In genomic region chr11:65260302-65260701, GRCh38 we compare ENCODE assay signal across 24 cellular contexts. TPM values are rescaled to one million over a fixed set of nuclear protein-coding genes. Genes with fewer than 3 reads are reported as not detected.
DNase-seq lines count a peak whose midpoint lies in the region; ATAC-seq and TF ChIP-seq lines count a peak whose summit lies in the region.
"Had no signal": no experiment of that assay in that cellular context is flagged by ENCODE, and none has a peak within 500 bp of the region (broad histone marks: within the 10 kb centered on the region; RNA-seq: fewer than 3 reads in every experiment).

No MANE protein-coding gene starts in this region.

- no peaks in the 10 kb centered on the region for H3K27me3 ChIP-seq in CD8-positive, alpha-beta memory T cell (ENCODE audit: insufficient read depth, low read length, poor library complexity, severe bottlenecking)
- H3K27me3 ChIP-seq: BE2C, ovary, SJCRH30, suprapubic skin had no signal

- H3K36me3 Mint-ChIP-seq in activated CD8-positive, alpha-beta T cell treated with anti-CD3 and anti-CD28 coated beads for 36 hours (ENCODE audit: low read depth), result peaks cover 23% of the 10 kb centered on the region
- H3K36me3 Mint-ChIP-seq in activated CD8-positive, alpha-beta T cell treated with anti-CD3 and anti-CD28 coated beads, Interleukin-2, amount 10 ng/mL, durations not matched to agents 7 days and 5 days (ENCODE audit: low read depth), result peaks cover 23% of the 10 kb centered on the region
- H3K36me3 Mint-ChIP-seq in CD8-positive, alpha-beta memory T cell, result peaks cover 0 to 14% (median 3%) of the 10 kb centered on the region in 3 donors
- H3K36me3 Mint-ChIP-seq in chondrocyte (ENCODE audit: low read depth) (no peaks in the 10 kb centered on the region), nephron progenitor cell (ENCODE audit: low read depth) (peaks cover 18% of the 10 kb centered on the region)

- H3K9me3 ChIP-seq in CD8-positive, alpha-beta memory T cell (ENCODE audit: low read length), result no peaks in the 10 kb centered on the region
- H3K9me3 ChIP-seq: BE2C, ovary, SJCRH30, suprapubic skin had no signal

- H3K27ac ChIP-seq in CD8-positive, alpha-beta memory T cell (ENCODE audit: low read depth, low read length), result no peak overlapping the region
- H3K27ac ChIP-seq: ovary, SJCRH30, suprapubic skin had no signal

- peaks cover 19% of the 10 kb centered on the region for H3K4me1 ChIP-seq in CD8-positive, alpha-beta memory T cell (ENCODE audit: insufficient read depth, low read length)
- H3K4me1 ChIP-seq: BE2C had no signal

- H3K4me3 Mint-ChIP-seq in activated CD8-positive, alpha-beta T cell treated with anti-CD3 and anti-CD28 coated beads for 36 hours, result peak overlapping the region; percentile 91
- H3K4me3 Mint-ChIP-seq in activated CD8-positive, alpha-beta T cell treated with anti-CD3 and anti-CD28 coated beads, Interleukin-2, amount 10 ng/mL, durations not matched to agents 7 days and 5 days, result no peak overlapping the region
- peak overlapping the region; percentile 29 to 91 (median 57) for H3K4me3 Mint-ChIP-seq in CD8-positive, alpha-beta memory T cell
- H3K4me3 Mint-ChIP-seq in chondrocyte (ENCODE audit: unreplicated experiment) (no peak overlapping the region), nephron progenitor cell (peak overlapping the region; percentile 55)

- H3K36me3 ChIP-seq in CD8-positive, alpha-beta memory T cell (ENCODE audit: insufficient read depth, low read length), result no peaks in the 10 kb centered on the region
- H3K36me3 ChIP-seq: BE2C, ovary, suprapubic skin had no signal

- H3K27me3 Mint-ChIP-seq in activated CD8-positive, alpha-beta T cell treated with anti-CD3 and anti-CD28 coated beads for 36 hours, result no peaks in the 10 kb centered on the region
- no peaks in the 10 kb centered on the region for H3K27me3 Mint-ChIP-seq in activated CD8-positive, alpha-beta T cell treated with anti-CD3 and anti-CD28 coated beads, Interleukin-2, amount 10 ng/mL, durations not matched to agents 7 days and 5 days (ENCODE audit: low read depth)
- H3K27me3 Mint-ChIP-seq in CD8-positive, alpha-beta memory T cell, result peaks cover under 1 to 2% of the 10 kb centered on the region in 2 donors
- H3K27me3 Mint-ChIP-seq in chondrocyte (ENCODE audit: low read depth) (no peaks in the 10 kb centered on the region), nephron progenitor cell (ENCODE audit: low read depth, poor library complexity) (peaks cover 22% of the 10 kb centered on the region)

- intact Hi-C loops in activated CD8-positive, alpha-beta T cell treated with anti-CD3 and anti-CD28 coated beads for 36 hours (cut with micrococcal nuclease), result no loop called here

- H3K9me3 Mint-ChIP-seq in activated CD8-positive, alpha-beta T cell treated with anti-CD3 and anti-CD28 coated beads for 36 hours, result no peaks in the 10 kb centered on the region
- no peaks in the 10 kb centered on the region for H3K9me3 Mint-ChIP-seq in activated CD8-positive, alpha-beta T cell treated with anti-CD3 and anti-CD28 coated beads, Interleukin-2, amount 10 ng/mL, durations not matched to agents 7 days and 5 days (ENCODE audit: insufficient read depth)
- H3K9me3 Mint-ChIP-seq in CD8-positive, alpha-beta memory T cell, result no peaks in the 10 kb centered on the region
- H3K9me3 Mint-ChIP-seq in chondrocyte (ENCODE audit: low read depth), result no peaks in the 10 kb centered on the region
- H3K9me3 Mint-ChIP-seq in nephron progenitor cell, result no peaks in the 10 kb centered on the region
- H3K9me3 Mint-ChIP-seq: H9 had no signal

- H3K4me3 ChIP-seq in CD8-positive, alpha-beta memory T cell (ENCODE audit: low read length), result no peak overlapping the region
- H3K4me3 ChIP-seq: ovary had no signal

- H3K4me1 Mint-ChIP-seq in activated CD8-positive, alpha-beta T cell treated with anti-CD3 and anti-CD28 coated beads for 36 hours (ENCODE audit: low read depth), result peaks cover 28% of the 10 kb centered on the region
- peaks cover 47% of the 10 kb centered on the region for H3K4me1 Mint-ChIP-seq in activated CD8-positive, alpha-beta T cell treated with anti-CD3 and anti-CD28 coated beads, Interleukin-2, amount 10 ng/mL, durations not matched to agents 7 days and 5 days (ENCODE audit: low read depth)
- H3K4me1 Mint-ChIP-seq in CD8-positive, alpha-beta memory T cell, result peaks cover 19 to 42% (median 37%) of the 10 kb centered on the region in 3 donors
- peaks cover 19% of the 10 kb centered on the region for H3K4me1 Mint-ChIP-seq in chondrocyte (ENCODE audit: low read depth)
- peaks cover 31% of the 10 kb centered on the region for H3K4me1 Mint-ChIP-seq in nephron progenitor cell

- CTCF ChIA-PET in activated CD8-positive, alpha-beta T cell treated with anti-CD3 and anti-CD28 coated beads for 36 hours (lab: Charles Lee), result no interaction called here
- CTCF ChIA-PET in activated CD8-positive, alpha-beta T cell treated with anti-CD3 and anti-CD28 coated beads, Interleukin-2, amount 10 ng/mL, durations not matched to agents 7 days and 5 days (lab: Charles Lee), result interaction anchor here (1.6 kb wide), 1 partner anchor 10 kb away, joined by 5 read pairs; no protein-coding TSS in a partner anchor
- CTCF ChIA-PET in CD8-positive, alpha-beta memory T cell (lab: Charles Lee), result no interaction called here

- no peak overlapping the region for H3K27ac Mint-ChIP-seq in activated CD8-positive, alpha-beta T cell treated with anti-CD3 and anti-CD28 coated beads for 36 hours
- H3K27ac Mint-ChIP-seq in activated CD8-positive, alpha-beta T cell treated with anti-CD3 and anti-CD28 coated beads, Interleukin-2, amount 10 ng/mL, durations not matched to agents 7 days and 5 days, result no peak overlapping the region
- peak overlapping the region in 4 of 8 donors; percentile 42 to 92 (median 78) for H3K27ac Mint-ChIP-seq in CD8-positive, alpha-beta memory T cell
- H3K27ac Mint-ChIP-seq in chondrocyte (ENCODE audit: unreplicated experiment), result peak overlapping the region; percentile 17
- H3K27ac Mint-ChIP-seq in nephron progenitor cell, result no peak overlapping the region
- H3K27ac Mint-ChIP-seq: H9 had no signal

- POLR2A ChIA-PET in activated CD8-positive, alpha-beta T cell treated with anti-CD3 and anti-CD28 coated beads for 36 hours (lab: Charles Lee), result interaction anchor here (1.7 kb wide), 1 partner anchor 12 kb away, joined by 4 read pairs; no protein-coding TSS in a partner anchor
- POLR2A ChIA-PET in activated CD8-positive, alpha-beta T cell treated with anti-CD3 and anti-CD28 coated beads, Interleukin-2, amount 10 ng/mL, durations not matched to agents 7 days and 5 days (lab: Charles Lee), result interaction anchor here (2.9 kb wide), 1 partner anchor 239 kb away, joined by 20 read pairs; the partner anchor contains the start of gene MALAT1
- POLR2A ChIA-PET in CD8-positive, alpha-beta memory T cell (lab: Charles Lee), result no interaction called here

- ATAC-seq in activated CD8-positive, alpha-beta T cell treated with anti-CD3 and anti-CD28 coated beads for 36 hours, result no peak
- no peak for ATAC-seq in activated CD8-positive, alpha-beta T cell treated with anti-CD3 and anti-CD28 coated beads, Interleukin-2, amount 10 ng/mL, durations not matched to agents 7 days and 5 days
- no peak for ATAC-seq in GM18907 (IDR thresholded peaks at IDR 0.05; ENCODE audit: unreplicated experiment)
- ATAC-seq in GM19395 (IDR thresholded peaks at IDR 0.05; ENCODE audit: unreplicated experiment), result no peak
- no peak for ATAC-seq in GM18873 (IDR thresholded peaks at IDR 0.05; ENCODE audit: low FRiP score, unreplicated experiment)
- ATAC-seq: GM12878, left cardiac atrium had no signal

- no peak for DNase-seq in activated CD8-positive, alpha-beta T cell treated with anti-CD3 and anti-CD28 coated beads for 36 hours
- DNase-seq in activated CD8-positive, alpha-beta T cell treated with anti-CD3 and anti-CD28 coated beads, Interleukin-2, amount 10 ng/mL, durations not matched to agents 7 days and 5 days, result no peak
- no peak for DNase-seq in CD8-positive, alpha-beta memory T cell
- no peak for DNase-seq in chondrocyte (ENCODE audit: low spot score)
- DNase-seq in nephron progenitor cell, result no peak
- DNase-seq: activated CD4-positive, alpha-beta T cell treated with anti-CD3 and anti-CD28 coated beads for 1 hour; activated CD8-positive, alpha-beta memory T cell treated with anti-CD3 and anti-CD28 coated beads, Interleukin-2, amount 50 U/mL, for 4 hours; activated gamma-delta T cell treated with Interleukin-2 at 50 U/mL for 16 hours; BE2C; H9; head of caudate nucleus; left cardiac atrium; NCI-H1694 treated with DMSO at 0.1 percent for 48 hours; NCI-H524 treated with DMSO at 0.1 percent for 48 hours; retina; SJCRH30; stimulated activated CD4-positive, alpha-beta T cell treated with anti-CD3 and anti-CD28 coated beads, Interleukin-2, amount 100 ng/mL, for 24 hours; T-helper 1 cell had no signal

- no peak for TF ChIP-seq CTCF in activated CD8-positive, alpha-beta T cell treated with anti-CD3 and anti-CD28 coated beads for 36 hours (IDR thresholded peaks at IDR 0.05)
- no peak for TF ChIP-seq CTCF in chondrocyte (IDR thresholded peaks at IDR 0.05)
- no peak for TF ChIP-seq CTCF in nephron progenitor cell (IDR thresholded peaks at IDR 0.05)

RNA-seq across cellular contexts. Expression of gene POLA2, which starts 1.5 kb away (rescaled TPM):
- total RNA-seq in activated CD8-positive, alpha-beta T cell treated with anti-CD3 and anti-CD28 coated beads for 36 hours, result 10 to 100 TPM; 55.2 to 63.8 TPM
- 10 to 100 TPM; 63.6 to 76.1 TPM for total RNA-seq in activated CD8-positive, alpha-beta T cell treated with anti-CD3 and anti-CD28 coated beads, Interleukin-2, amount 10 ng/mL, durations not matched to agents 7 days and 5 days
- 10 to 100 TPM; 75.6 to 78.8 TPM for total RNA-seq in CD8-positive, alpha-beta memory T cell
- polyA plus RNA-seq in CD8-positive, alpha-beta memory T cell, result 11.0 TPM
- total RNA-seq in chondrocyte, result 5.7 to 19.0 TPM (median 6.2 TPM) in 3 replicates

RNA-seq across cellular contexts. Expression of gene CDC42EP2, which starts 54.4 kb away (rescaled TPM):
- 1 to 10 TPM in 1 of 2 experiments, not detected in 1; 1.2 TPM for total RNA-seq in activated CD8-positive, alpha-beta T cell treated with anti-CD3 and anti-CD28 coated beads for 36 hours
- total RNA-seq in activated CD8-positive, alpha-beta T cell treated with anti-CD3 and anti-CD28 coated beads, Interleukin-2, amount 10 ng/mL, durations not matched to agents 7 days and 5 days, result 1 to 10 TPM in 1 of 2 experiments, under 1 TPM in 1; 0.29 to 1.2 TPM
- total RNA-seq in CD8-positive, alpha-beta memory T cell, result 1 to 10 TPM in 1 of 2 experiments, under 1 TPM in 1; 0.62 to 1.0 TPM
- polyA plus RNA-seq in CD8-positive, alpha-beta memory T cell, result not detected
- total RNA-seq in chondrocyte, result 7.3 to 12.8 TPM (median 12.6 TPM) in 3 replicates

Comparison
In these comparisons a context has a peak if more than half of its experiments do, and no peak if none do; other contexts are left out.
1. H3K4me3 Mint-ChIP-seq: peak in activated CD8-positive, alpha-beta T cell treated with anti-CD3 and anti-CD28 coated beads for 36 hours (single experiment), CD8-positive, alpha-beta memory T cell (7 of 7) and nephron progenitor cell (single experiment); none in activated CD8-positive, alpha-beta T cell treated with anti-CD3 and anti-CD28 coated beads, Interleukin-2, amount 10 ng/mL, durations not matched to agents 7 days and 5 days (single experiment) and chondrocyte (single experiment).